ENCODE assay signal across 1 cellular context in the genomic region with DNA sequence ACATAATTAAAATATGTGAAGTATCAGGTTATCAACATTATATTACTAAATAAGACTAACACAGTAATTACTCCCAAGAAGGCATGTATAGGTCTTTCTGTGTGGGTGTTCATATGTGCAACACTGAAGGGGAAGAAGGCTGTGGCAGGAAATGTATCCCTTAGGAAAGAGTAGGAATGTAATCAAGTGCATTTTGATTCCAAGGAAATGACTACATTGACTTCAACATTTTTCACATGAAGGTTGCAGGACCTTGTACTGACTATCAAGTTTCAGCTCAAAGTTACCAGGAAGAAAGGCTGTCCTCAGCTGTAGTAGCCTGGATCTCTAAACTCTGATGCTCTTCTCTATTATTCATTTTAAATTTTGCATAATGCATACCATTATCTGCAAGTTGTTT.
TF ChIP-seq lines count a peak whose summit lies in the region.

No MANE protein-coding gene starts in this region.

TF ChIP-seq in GM23338, 12 proteins besides CTCF, POLR2A, EP300 and RAD21 (continued from another document):
- TF ChIP-seq ZNF462 (CRISPR knock-in tag; IDR thresholded peaks at IDR 0.05) (no peak), NANOG (IDR thresholded peaks at IDR 0.05; ENCODE audit: borderline replicate concordance) (no peak), EZH2phosphoT487 (IDR thresholded peaks at IDR 0.05; ENCODE audit: unreplicated experiment) (no peak), ZNF114 (CRISPR knock-in tag; IDR thresholded peaks at IDR 0.05) (no peak), ZNF331 (CRISPR knock-in tag; IDR thresholded peaks at IDR 0.05; ENCODE audit: low read depth) (no peak), JUNB (IDR thresholded peaks at IDR 0.05; ENCODE audit: unreplicated experiment) (no peak)
- TF ChIP-seq, protein P1, sequence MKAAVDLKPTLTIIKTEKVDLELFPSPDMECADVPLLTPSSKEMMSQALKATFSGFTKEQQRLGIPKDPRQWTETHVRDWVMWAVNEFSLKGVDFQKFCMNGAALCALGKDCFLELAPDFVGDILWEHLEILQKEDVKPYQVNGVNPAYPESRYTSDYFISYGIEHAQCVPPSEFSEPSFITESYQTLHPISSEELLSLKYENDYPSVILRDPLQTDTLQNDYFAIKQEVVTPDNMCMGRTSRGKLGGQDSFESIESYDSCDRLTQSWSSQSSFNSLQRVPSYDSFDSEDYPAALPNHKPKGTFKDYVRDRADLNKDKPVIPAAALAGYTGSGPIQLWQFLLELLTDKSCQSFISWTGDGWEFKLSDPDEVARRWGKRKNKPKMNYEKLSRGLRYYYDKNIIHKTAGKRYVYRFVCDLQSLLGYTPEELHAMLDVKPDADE (IDR thresholded peaks at IDR 0.05) = no peak
